In the genomic region with DNA sequence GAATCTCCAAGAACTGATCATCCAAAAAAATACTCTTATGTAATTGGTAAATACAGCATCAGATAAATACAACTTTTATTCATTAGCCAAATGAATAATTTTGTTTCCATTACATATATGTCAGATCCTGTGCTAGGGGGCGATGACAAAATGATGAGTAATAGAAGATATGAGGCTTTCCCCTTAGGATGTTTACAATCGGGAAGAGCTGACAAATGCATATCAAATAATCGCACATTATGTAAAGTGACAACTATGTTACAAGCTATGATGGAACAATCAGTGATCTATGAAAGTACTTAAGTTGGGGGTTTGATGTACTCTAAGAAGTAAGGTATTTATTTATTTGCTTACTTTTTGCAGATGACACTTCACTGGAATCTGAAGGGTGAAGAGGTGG, we compare ENCODE assay signal across 14 cellular contexts.
DNase-seq lines count a peak whose midpoint lies in the region; ATAC-seq, FAIRE-seq and TF ChIP-seq lines count a peak whose summit lies in the region.
"Had no signal": no experiment of that assay in that cellular context is flagged by ENCODE, and none has a peak within 500 bp of the region (broad histone marks: within the 10 kb centered on the region; RNA-seq: fewer than 3 reads in every experiment).

No MANE protein-coding gene starts in this region.

- H3K36me3 ChIP-seq in PC-3 (ENCODE audit: low read depth, low read length) (no peaks in the 10 kb centered on the region), parathyroid adenoma (ENCODE audit: control insufficient read depth, insufficient read depth, low read length) (no peaks in the 10 kb centered on the region)

- POLR2A ChIA-PET in PC-3 (lab: Charles Lee; ENCODE audit: unreplicated experiment), result no interaction called here

- no peak overlapping the region for H3K4me2 ChIP-seq in PC-3 (ENCODE audit: low read length)
- peak overlapping the region; percentile 52 for H3K4me2 ChIP-seq in parathyroid adenoma (ENCODE audit: low read length)

- no peaks in the 10 kb centered on the region for H3F3A ChIP-seq in PC-3 (ENCODE audit: low read length, unreplicated experiment)

- no peak overlapping the region for H3K9ac ChIP-seq in PC-3 (ENCODE audit: low read length)
- no peak overlapping the region for H3K9ac ChIP-seq in parathyroid adenoma

- H3K27me3 ChIP-seq in PC-3 (ENCODE audit: low read length) (no peaks in the 10 kb centered on the region), parathyroid adenoma (ENCODE audit: control insufficient read depth, insufficient read depth, low read length) (no peaks in the 10 kb centered on the region)

- H2AFZ ChIP-seq in PC-3 (ENCODE audit: low read length), result no peak overlapping the region
- no peak overlapping the region for H2AFZ ChIP-seq in parathyroid adenoma

- ATAC-seq in PC-3, result peak; percentile 81
- ATAC-seq: CD8-positive, alpha-beta T cell had no signal

- intact Hi-C loops in PC-3 (cut with micrococcal nuclease), result no loop called here

- TF ChIP-seq CTCF in D721Med (IDR thresholded peaks at IDR 0.05; ENCODE audit: insufficient read depth, missing control alignments) (no peak), PC-3 (conservative IDR thresholded peaks at IDR 0.05; ENCODE audit: low read depth, low read length) (no peak), parathyroid adenoma (IDR thresholded peaks at IDR 0.05) (no peak)

- FAIRE-seq in D721Med (lab: Jason Lieb, UNC), result peak; percentile 73
- FAIRE-seq: GM19239 had no signal

- no peaks in the 10 kb centered on the region for H3K79me2 ChIP-seq in PC-3 (ENCODE audit: low read length)
- H3K79me2 ChIP-seq in parathyroid adenoma, result no peaks in the 10 kb centered on the region

- H3K9me2 ChIP-seq in PC-3 (replicated peaks; ENCODE audit: low read length), result no peaks in the 10 kb centered on the region

- no peak overlapping the region for H3K27ac ChIP-seq in PC-3 (ENCODE audit: low read length)
- no peak overlapping the region for H3K27ac ChIP-seq in parathyroid adenoma

- no peaks in the 10 kb centered on the region for H4K20me1 ChIP-seq in PC-3 (ENCODE audit: low read length)

- H3K4me3 ChIP-seq in PC-3 (ENCODE audit: low read length) (no peak overlapping the region), parathyroid adenoma (ENCODE audit: low read depth, low read length) (no peak overlapping the region)

- H3K9me3 ChIP-seq in PC-3 (ENCODE audit: low read length) (no peaks in the 10 kb centered on the region), parathyroid adenoma (ENCODE audit: control insufficient read depth, low read length) (no peaks in the 10 kb centered on the region)

- CTCF ChIA-PET in PC-3 (lab: Charles Lee), result interaction anchor here (0.7 kb wide), 1 partner anchor 1352 kb away, joined by 3 read pairs; no protein-coding TSS in a partner anchor

- BruUV-seq in PC-3 (replicated peaks; lab: Mats Ljungman, UMichigan), result no TSS peak

- DNase-seq in D721Med (ENCODE audit: insufficient read length, low spot score) (no peak), PC-3 (peak; percentile 64), T1000 (lab: John Stamatoyannopoulos, UW) (peak; percentile 5), NCI-H748 treated with DMSO at 0.1 percent for 48 hours (lab: John Stamatoyannopoulos, UW) (no peak), NCI-H526 (lab: John Stamatoyannopoulos, UW) (no peak), DMS153 treated with DMSO at 0.1 percent for 48 hours (lab: John Stamatoyannopoulos, UW; ENCODE audit: unreplicated experiment) (no peak)
- DNase-seq: CD8-positive, alpha-beta T cell; COR-L47; GF-D8; GOT3; H9; IMR-90 had no signal

- H3K4me1 ChIP-seq in PC-3 (ENCODE audit: insufficient read depth, low read length) (0 out of 2 replicates have a peak, but pooled peaks cover 10% of the 10 kb centered on the region), parathyroid adenoma (peaks cover 3% of the 10 kb centered on the region)

Comparison
In these comparisons a context has a peak if more than half of its experiments do, and no peak if none do; other contexts are left out.
1. DNase-seq: peak in PC-3 (single experiment) and T1000 (single experiment); none in D721Med (single experiment), NCI-H748 treated with DMSO at 0.1 percent for 48 hours (single experiment), NCI-H526 (0 of 2) and DMS153 treated with DMSO at 0.1 percent for 48 hours (single experiment).